ENCODE assay signal across 8 cellular contexts in genomic region chr3:186108941-186109865, GRCh38. TPM values are rescaled to one million over a fixed set of nuclear protein-coding genes. Genes with fewer than 3 reads are reported as not detected.
DNase-seq lines count a peak whose midpoint lies in the region; ATAC-seq and TF ChIP-seq lines count a peak whose summit lies in the region.

Gene ETV5 (minus strand): TSS chr3:186109089. CDS start chr3:186105868, 3,221 bp downstream.

- peaks cover 8% of the 10 kb centered on the region; the same call in 1 of the 2 replicates for H3K79me2 ChIP-seq in KMS-11 (ENCODE audit: insufficient read depth, low read depth)

- peaks cover 42% of the 10 kb centered on the region for H3K4me1 Mint-ChIP-seq in activated T-helper 1 cell treated with anti-CD3 and anti-CD28 coated beads, Interleukin-12 subunit alpha, Interleukin-12 subunit beta, Interleukin-2, Interleukin-4 antibody, amounts not matched to agents 30 ng/mL and 10 ng/mL and 1 ng/mL, durations not matched to agents 14 hours and 24 hours and 36 hours (ENCODE audit: low read depth)

- H3K9me3 ChIP-seq in Peyer's patch (no peaks in the 10 kb centered on the region), esophagus muscularis mucosa (no peaks in the 10 kb centered on the region), muscle layer of colon (ENCODE audit: low read length) (no peaks in the 10 kb centered on the region)

- no peak for TF ChIP-seq EP300 in esophagus muscularis mucosa (IDR thresholded peaks at IDR 0.05)

- H3K4me3 Mint-ChIP-seq in activated T-helper 1 cell treated with anti-CD3 and anti-CD28 coated beads, Interleukin-12 subunit alpha, Interleukin-12 subunit beta, Interleukin-2, Interleukin-4 antibody, amounts not matched to agents 30 ng/mL and 10 ng/mL and 1 ng/mL, durations not matched to agents 14 hours and 24 hours and 36 hours: peak within 1 kb of the TSS; percentile 90

- H3K27me3 Mint-ChIP-seq in activated T-helper 1 cell treated with anti-CD3 and anti-CD28 coated beads, Interleukin-12 subunit alpha, Interleukin-12 subunit beta, Interleukin-2, Interleukin-4 antibody, amounts not matched to agents 30 ng/mL and 10 ng/mL and 1 ng/mL, durations not matched to agents 14 hours and 24 hours and 36 hours (ENCODE audit: insufficient read depth): peaks cover 74% of the 10 kb centered on the region

- ATAC-seq in GM21786 (IDR thresholded peaks at IDR 0.05; ENCODE audit: unreplicated experiment): peak; percentile 93

- no peaks in the 10 kb centered on the region for H3K27me3 ChIP-seq in KMS-11 (ENCODE audit: insufficient read depth, low read depth)
- no peaks in the 10 kb centered on the region for H3K27me3 ChIP-seq in Peyer's patch
- H3K27me3 ChIP-seq in esophagus muscularis mucosa: peaks cover 0 to 15% (median 0%) of the 10 kb centered on the region in 4 donors
- H3K27me3 ChIP-seq in muscle layer of colon (ENCODE audit: control insufficient read depth in 1 of 2, insufficient read depth in 2 of 2, low read length in 2 of 2): peaks cover 12 to 54% of the 10 kb centered on the region in 2 donors

- peak within 1 kb of the TSS; percentile 69 for H3K9ac ChIP-seq in KMS-11
- H3K9ac ChIP-seq in muscle layer of colon (ENCODE audit: low read length): peak within 1 kb of the TSS; percentile 83

- intact Hi-C loops in activated T-helper 1 cell treated with anti-CD3 and anti-CD28 coated beads, Interleukin-12 subunit alpha, Interleukin-12 subunit beta, Interleukin-2, Interleukin-4 antibody, amounts not matched to agents 30 ng/mL and 10 ng/mL and 1 ng/mL, durations not matched to agents 14 hours and 24 hours and 36 hours (cut with micrococcal nuclease): loop anchor here (1.0 to 5.0 kb wide), 14 partner anchors 44 to 1023 kb away; partner anchors contain the start of genes DGKG, EIF4A2, TBCCD1 and TRA2B
- intact Hi-C loops in esophagus muscularis mucosa (cut with DNase I): loop anchor here (10.0 kb wide), 1 partner anchor 106 kb away; no protein-coding TSS in a partner anchor

- TF ChIP-seq CTCF in KMS-11 (conservative IDR thresholded peaks at IDR 0.05; ENCODE audit: low read depth, low read length) (no peak), Peyer's patch (IDR thresholded peaks at IDR 0.05) (peak in 1 of 6 experiments; percentile 22), esophagus muscularis mucosa (IDR thresholded peaks at IDR 0.05) (peak in 1 of 3 experiments; percentile 28)

- H3K4me3 ChIP-seq in KMS-11 (IDR thresholded peaks at IDR 0.05; ENCODE audit: insufficient read depth, low read depth, low read length): peak within 1 kb of the TSS; percentile 77
- H3K4me3 ChIP-seq in Peyer's patch: peak within 1 kb of the TSS; percentile 48 to 70 (median 64)
- peak within 1 kb of the TSS; percentile 64 to 81 (median 72) for H3K4me3 ChIP-seq in esophagus muscularis mucosa
- H3K4me3 ChIP-seq in muscle layer of colon (ENCODE audit: low read depth in 1 of 2, low read length in 2 of 2): peak within 1 kb of the TSS; percentile 73 to 95

- peak; percentile 23 to 63 for TF ChIP-seq POLR2A in Peyer's patch (IDR thresholded peaks at IDR 0.05)
- peak; percentile 48 for TF ChIP-seq POLR2A in esophagus muscularis mucosa (IDR thresholded peaks at IDR 0.05; ENCODE audit: low read depth)

- H2AFZ ChIP-seq in KMS-11 (ENCODE audit: low read depth): peak within 1 kb of the TSS; percentile 66

- H3K27ac ChIP-seq in KMS-11 (peak within 1 kb of the TSS; percentile 65), Peyer's patch (peak within 1 kb of the TSS; percentile 55 to 73 (median 70)), esophagus muscularis mucosa (replicated peaks in 1 of 4) (peak within 1 kb of the TSS; percentile 75 to 86 (median 83)), muscle layer of colon (ENCODE audit: low read depth, low read length) (peak within 1 kb of the TSS; percentile 64)

- DNase-seq in DMS79 treated with DMSO at 0.1 percent for 48 hours (lab: John Stamatoyannopoulos, UW) (peak; percentile 97), Peyer's patch (peak; percentile 94 to 99 (median 99)), esophagus muscularis mucosa (ENCODE audit: extremely low spot score) (peak; percentile 100)
- peak; percentile 91 for DNase-seq in activated T-helper 1 cell treated with anti-CD3 and anti-CD28 coated beads, Interleukin-12 subunit alpha, Interleukin-12 subunit beta, Interleukin-2, Interleukin-4 antibody, amounts not matched to agents 30 ng/mL and 10 ng/mL and 1 ng/mL, durations not matched to agents 14 hours and 24 hours and 36 hours (ENCODE audit: low spot score)
- peak; percentile 69 for DNase-seq in stimulated activated CD8-positive, alpha-beta memory T cell treated with anti-CD3 and anti-CD28 coated beads, Interleukin-7, amount 100 ng/mL, for 1 hour (ENCODE audit: low read depth in 2 of 2)

- H3K27ac Mint-ChIP-seq in activated T-helper 1 cell treated with anti-CD3 and anti-CD28 coated beads, Interleukin-12 subunit alpha, Interleukin-12 subunit beta, Interleukin-2, Interleukin-4 antibody, amounts not matched to agents 30 ng/mL and 10 ng/mL and 1 ng/mL, durations not matched to agents 14 hours and 24 hours and 36 hours: peak within 1 kb of the TSS; percentile 87

- H3K36me3 ChIP-seq in KMS-11 (ENCODE audit: insufficient read depth) (no peaks in the 10 kb centered on the region), Peyer's patch (no peaks in the 10 kb centered on the region), esophagus muscularis mucosa (no peaks in the 10 kb centered on the region), muscle layer of colon (ENCODE audit: insufficient read depth, low read length) (no peaks in the 10 kb centered on the region)

- H3K4me1 ChIP-seq in KMS-11 (ENCODE audit: low read depth, poor library complexity, severe bottlenecking): peaks cover 15% of the 10 kb centered on the region
- H3K4me1 ChIP-seq in Peyer's patch: peaks cover 0 to 20% (median 12%) of the 10 kb centered on the region in 4 donors
- peaks cover 21 to 44% (median 38%) of the 10 kb centered on the region in 4 donors for H3K4me1 ChIP-seq in esophagus muscularis mucosa
- peaks cover 25% of the 10 kb centered on the region for H3K4me1 ChIP-seq in muscle layer of colon (ENCODE audit: insufficient read depth, low read length)

- peaks cover 7% of the 10 kb centered on the region for H3K36me3 Mint-ChIP-seq in activated T-helper 1 cell treated with anti-CD3 and anti-CD28 coated beads, Interleukin-12 subunit alpha, Interleukin-12 subunit beta, Interleukin-2, Interleukin-4 antibody, amounts not matched to agents 30 ng/mL and 10 ng/mL and 1 ng/mL, durations not matched to agents 14 hours and 24 hours and 36 hours (ENCODE audit: low read depth)

- H4K20me1 ChIP-seq in KMS-11 (ENCODE audit: insufficient read depth): no peaks in the 10 kb centered on the region

- no peaks in the 10 kb centered on the region for H3K9me3 Mint-ChIP-seq in activated T-helper 1 cell treated with anti-CD3 and anti-CD28 coated beads, Interleukin-12 subunit alpha, Interleukin-12 subunit beta, Interleukin-2, Interleukin-4 antibody, amounts not matched to agents 30 ng/mL and 10 ng/mL and 1 ng/mL, durations not matched to agents 14 hours and 24 hours and 36 hours

- 3% methylated on average over 39 of the region's 63 CpGs for WGBS in esophagus muscularis mucosa

- peak within 1 kb of the TSS; percentile 95 for H3K4me2 ChIP-seq in KMS-11

RNA-seq across cellular contexts. Expression of gene ETV5, which starts in this region (rescaled TPM):
- total RNA-seq in Peyer's patch: 1 to 10 TPM; 4.1 to 5.3 (median 4.8) TPM
- total RNA-seq in activated T-helper 1 cell treated with anti-CD3 and anti-CD28 coated beads, Interleukin-12 subunit alpha, Interleukin-12 subunit beta, Interleukin-2, Interleukin-4 antibody, amounts not matched to agents 30 ng/mL and 10 ng/mL and 1 ng/mL, durations not matched to agents 14 hours and 24 hours and 36 hours: 3.3 and 3.6 TPM in 2 replicates
- total RNA-seq in esophagus muscularis mucosa: 10 to 100 TPM in 2 of 4 donors, 1 to 10 TPM in 2; 6.6 to 12.4 (median 9.5) TPM

Comparison
In these comparisons a context has a peak if more than half of its experiments do, and no peak if none do; other contexts are left out.
1. Peak in every context shown above with its lines: DNase-seq, ATAC-seq, H3K4me3 ChIP-seq and H3K27ac ChIP-seq.